21 cellular contexts compared by ENCODE assay signal in the genomic region with DNA sequence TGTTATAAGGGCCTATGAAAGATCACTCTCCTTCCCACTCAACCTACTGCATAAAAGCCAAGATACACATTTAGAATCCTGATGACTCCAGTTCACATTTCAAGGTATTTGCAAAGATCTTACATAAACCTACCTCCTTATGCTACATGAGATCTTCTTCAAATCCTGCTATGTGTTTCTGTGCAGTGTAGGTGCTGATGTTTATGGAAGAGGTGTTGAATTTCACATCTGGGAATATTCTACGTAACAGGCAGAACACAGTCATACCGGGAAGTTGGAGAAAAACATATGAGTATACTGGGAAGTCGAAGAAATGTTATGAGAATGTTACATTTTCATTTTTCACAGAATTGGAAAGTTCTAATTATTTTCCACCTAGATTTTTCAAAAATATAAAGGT.
DNase-seq lines count a peak whose midpoint lies in the region; ATAC-seq, FAIRE-seq and TF ChIP-seq lines count a peak whose summit lies in the region.
"Had no signal": no experiment of that assay in that cellular context is flagged by ENCODE, and none has a peak within 500 bp of the region (broad histone marks: within the 10 kb centered on the region; RNA-seq: fewer than 3 reads in every experiment).

No MANE protein-coding gene starts in this region.

- 70% methylated on average over 3 of the region's 3 CpGs for WGBS in liver
- WGBS in HepG2 (ENCODE audit: low lambda C conversion rate), result 12% methylated on average over 3 of the region's 3 CpGs

- TF ChIP-seq EP300 in HepG2 (IDR thresholded peaks at IDR 0.05; ENCODE audit: low read depth in 2 of 2, low read length in 2 of 2), result no peak
- TF ChIP-seq EP300 in HepG2 (CRISPR knock-in tag; IDR thresholded peaks at IDR 0.05; ENCODE audit: borderline replicate concordance), result no peak

- no peaks in the 10 kb centered on the region for H3K79me2 ChIP-seq in HepG2 (ENCODE audit: insufficient read depth, low read length)

- H3K4me1 ChIP-seq in liver (ENCODE audit: control insufficient read depth in 4 of 4, insufficient read depth in 4 of 4, low read length in 3 of 4) (peaks cover 0 to 30% (median 8%) of the 10 kb centered on the region in 4 donors), HepG2 (ENCODE audit: insufficient read depth, low read length) (no peaks in the 10 kb centered on the region)
- H3K4me1 ChIP-seq: A549, BE2C had no signal

- in situ Hi-C loops in HepG2 (cut with HindIII; ENCODE audit: extremely low pct_ligation_motif_present, low pct_unique_long_range_greater_than_20kb), result no loop called here

- H4K20me1 ChIP-seq in HepG2 (ENCODE audit: insufficient read depth, low read length), result no peaks in the 10 kb centered on the region

- BruUV-seq in HepG2 (replicated peaks; lab: Mats Ljungman, UMichigan), result no TSS peak

- H3K4me3 ChIP-seq in liver (ENCODE audit: low read depth in 1 of 3, low read length in 3 of 3), result peak overlapping the region; percentile 37 to 51 (median 45)
- H3K4me3 ChIP-seq in HepG2 (replicated peaks in 1 of 3; ENCODE audit: insufficient read depth in 1 of 3, low read depth in 2 of 3, low read length in 3 of 3), result no peak overlapping the region
- H3K4me3 ChIP-seq in bronchial epithelial cell (ENCODE audit: low read depth, low read length), result no peak overlapping the region
- H3K4me3 ChIP-seq: A549, K562, MG63, SJCRH30 had no signal

- peak overlapping the region; percentile 64 to 71 for H3K27ac ChIP-seq in liver (ENCODE audit: low read depth in 1 of 2, low read length in 2 of 2)
- no peak overlapping the region for H3K27ac ChIP-seq in HepG2 (ENCODE audit: extremely low read length, insufficient read depth, low read length)
- H3K27ac ChIP-seq: A549, RWPE1, SJCRH30 had no signal

- TF ChIP-seq CTCF in liver (IDR thresholded peaks at IDR 0.05; ENCODE audit: low read depth, low read length, missing input control) (no peak), HepG2 (CRISPR knock-in tag; IDR thresholded peaks at IDR 0.05) (no peak), bronchial epithelial cell (IDR thresholded peaks at IDR 0.05; ENCODE audit: insufficient read depth, low read length, severe bottlenecking) (no peak), nephron (IDR thresholded peaks at IDR 0.05; ENCODE audit: unreplicated experiment in 3 of 3) (no peak)

- intact Hi-C loops in HepG2 (cut with micrococcal nuclease; ENCODE audit: unreplicated experiment), result no loop called here

- FAIRE-seq in HepG2 (lab: Jason Lieb, UNC) (no peak), bronchial epithelial cell (lab: Jason Lieb, UNC) (no peak)
- FAIRE-seq: A549, D721Med, H54, K562 had no signal

- no peak overlapping the region for H2AFZ ChIP-seq in HepG2 (ENCODE audit: low read length)

- H3K9me3 ChIP-seq in liver (ENCODE audit: control insufficient read depth in 4 of 4, low read length in 3 of 4) (no peaks in the 10 kb centered on the region), HepG2 (ENCODE audit: low read length) (peaks cover 19% of the 10 kb centered on the region; the same call in 1 of the 2 replicates)
- H3K9me3 ChIP-seq: A549, BE2C, MG63 had no signal

- peak overlapping the region in 1 of 3 experiments; percentile 38 for H3K4me3 Mint-ChIP-seq in nephron

- H3K27me3 ChIP-seq in liver (ENCODE audit: control insufficient read depth in 4 of 4, insufficient read depth in 4 of 4, low read length in 3 of 4), result no peaks in the 10 kb centered on the region
- H3K27me3 ChIP-seq in HepG2 (ENCODE audit: control insufficient read depth in 1 of 2, insufficient read depth in 2 of 2, low read length in 2 of 2), result no peaks in the 10 kb centered on the region
- H3K27me3 ChIP-seq in bronchial epithelial cell (ENCODE audit: control insufficient read depth, insufficient read depth, low read length), result no peaks in the 10 kb centered on the region
- H3K27me3 ChIP-seq: BE2C, MG63, SJCRH30 had no signal

- H3K9me3 Mint-ChIP-seq in nephron, result no peaks in the 10 kb centered on the region

- no peak for TF ChIP-seq POLR2A in HepG2 (IDR thresholded peaks at IDR 0.05; ENCODE audit: insufficient read depth in 1 of 2, low read depth in 2 of 2, low read length in 2 of 2)

- CTCF ChIA-PET in HepG2 (lab: Yijun Ruan, JAX; ENCODE audit: low intra/inter-chr PET ratio, low total read pairs), result no interaction called here

- no peaks in the 10 kb centered on the region for H3K36me3 Mint-ChIP-seq in nephron (ENCODE audit: low read depth)

- H3K36me3 ChIP-seq in liver (ENCODE audit: control insufficient read depth in 4 of 4, insufficient read depth in 3 of 4, low read depth in 1 of 4, low read length in 3 of 4) (no peaks in the 10 kb centered on the region), HepG2 (replicated peaks in 1 of 2; ENCODE audit: control insufficient read depth in 1 of 2, insufficient read depth in 2 of 2, low read length in 2 of 2) (no peaks in the 10 kb centered on the region), bronchial epithelial cell (ENCODE audit: control insufficient read depth, insufficient read depth, low read length) (no peaks in the 10 kb centered on the region)
- H3K36me3 ChIP-seq: BE2C, MG63, SJCRH30 had no signal

- no peak for DNase-seq in HepG2 (ENCODE audit: low spot score)
- DNase-seq in bronchial epithelial cell (ENCODE audit: low read depth), result peak; percentile 32
- no peak for DNase-seq in medulla oblongata (ENCODE audit: extremely low spot score)
- no peak for DNase-seq in NK-92 treated with Interleukin-12 subunit alpha and Interleukin-12 subunit beta, amount 100 ng/mL, for 24 hours (lab: John Stamatoyannopoulos, UW)
- DNase-seq in globus pallidus (ENCODE audit: low spot score), result no peak
- DNase-seq: BE2C, DMS79 treated with DMSO at 0.1 percent for 48 hours, MG63, NCI-H1048, NCI-H1417 treated with DMSO at 0.1 percent for 48 hours, NCI-H187 treated with DMSO at 0.1 percent for 48 hours, NCI-H345, NCI-H526 treated with DMSO at 0.1 percent for 48 hours had no signal

- H3K27ac Mint-ChIP-seq in nephron, result peak overlapping the region in 2 of 3 experiments; percentile 15 to 38

- H3K9ac ChIP-seq in liver (ENCODE audit: low read depth in 1 of 2, low read length in 2 of 2) (peak overlapping the region in 1 of 2 donors; percentile 24), HepG2 (ENCODE audit: insufficient read depth, low read depth, low read length) (no peak overlapping the region)

- TF ChIP-seq RAD21 in liver (IDR thresholded peaks at IDR 0.05), result no peak
- TF ChIP-seq RAD21 in HepG2 (CRISPR knock-in tag; IDR thresholded peaks at IDR 0.05), result no peak

- no peak overlapping the region for H3K4me2 ChIP-seq in HepG2 (ENCODE audit: low read depth, low read length)
- H3K4me2 ChIP-seq: A549 had no signal

- POLR2A ChIA-PET in HepG2 (lab: Yijun Ruan, JAX), result no interaction called here

- H3K27me3 Mint-ChIP-seq in nephron (ENCODE audit: low read depth), result no peaks in the 10 kb centered on the region

- peaks cover 9% of the 10 kb centered on the region for H3K4me1 Mint-ChIP-seq in nephron

- ATAC-seq in HepG2, result no peak
- ATAC-seq: A549, K562 had no signal

TF ChIP-seq in liver, 16 proteins besides CTCF, POLR2A, EP300 and RAD21:
- TF ChIP-seq MAX (IDR thresholded peaks at IDR 0.05), result no peak

TF ChIP-seq in HepG2, 621 proteins besides CTCF, POLR2A, EP300 and RAD21 (continues in another document):
- no peak for TF ChIP-seq FOXP1 (IDR thresholded peaks at IDR 0.05)
- TF ChIP-seq FOXP1 (CRISPR knock-in tag; IDR thresholded peaks at IDR 0.05), result no peak
- no peak for TF ChIP-seq MLLT10 (CRISPR knock-in tag; IDR thresholded peaks at IDR 0.05)
- TF ChIP-seq ZFP37 (CRISPR knock-in tag; IDR thresholded peaks at IDR 0.05; ENCODE audit: borderline replicate concordance), result no peak
- no peak for TF ChIP-seq IRF2 (CRISPR knock-in tag; IDR thresholded peaks at IDR 0.05)
- TF ChIP-seq ZBTB44 (CRISPR knock-in tag; IDR thresholded peaks at IDR 0.05), result no peak
- TF ChIP-seq, protein P1, sequence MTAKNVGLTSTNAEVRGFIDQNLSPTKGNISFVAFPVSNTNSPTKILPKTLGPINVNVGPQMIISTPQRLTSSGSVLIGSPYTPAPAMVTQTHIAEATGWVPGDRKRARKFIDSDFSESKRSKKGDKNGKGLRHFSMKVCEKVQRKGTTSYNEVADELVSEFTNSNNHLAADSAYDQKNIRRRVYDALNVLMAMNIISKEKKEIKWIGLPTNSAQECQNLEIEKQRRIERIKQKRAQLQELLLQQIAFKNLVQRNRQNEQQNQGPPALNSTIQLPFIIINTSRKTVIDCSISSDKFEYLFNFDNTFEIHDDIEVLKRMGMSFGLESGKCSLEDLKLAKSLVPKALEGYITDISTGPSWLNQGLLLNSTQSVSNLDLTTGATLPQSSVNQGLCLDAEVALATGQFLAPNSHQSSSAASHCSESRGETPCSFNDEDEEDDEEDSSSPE (CRISPR knock-in tag; IDR thresholded peaks at IDR 0.05), result no peak
- TF ChIP-seq, protein P2, sequence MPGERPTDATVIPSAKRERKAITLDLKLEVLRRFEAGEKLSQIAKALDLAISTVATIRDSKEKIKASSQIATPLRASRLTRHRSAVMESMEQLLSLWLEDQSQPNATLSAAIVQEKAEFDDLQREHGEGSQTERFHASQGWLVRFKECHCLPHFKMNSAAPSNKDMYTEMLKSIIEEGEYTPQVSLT (CRISPR knock-in tag; IDR thresholded peaks at IDR 0.05; ENCODE audit: borderline replicate concordance, low read depth), result no peak
- TF ChIP-seq SOX13 (IDR thresholded peaks at IDR 0.05), result no peak
- no peak for TF ChIP-seq SOX13 (CRISPR knock-in tag; conservative IDR thresholded peaks at IDR 0.05 in 1 of 2, IDR thresholded peaks at IDR 0.05 in 1 of 2)

Comparison
In these comparisons a context has a peak if more than half of its experiments do, and no peak if none do; other contexts are left out.
1. H3K4me3 ChIP-seq: peak in liver (3 of 3); none in HepG2 (0 of 3) and bronchial epithelial cell (single experiment).